Comparison of ENCODE assay signal across 2 cellular contexts in the genomic region with DNA sequence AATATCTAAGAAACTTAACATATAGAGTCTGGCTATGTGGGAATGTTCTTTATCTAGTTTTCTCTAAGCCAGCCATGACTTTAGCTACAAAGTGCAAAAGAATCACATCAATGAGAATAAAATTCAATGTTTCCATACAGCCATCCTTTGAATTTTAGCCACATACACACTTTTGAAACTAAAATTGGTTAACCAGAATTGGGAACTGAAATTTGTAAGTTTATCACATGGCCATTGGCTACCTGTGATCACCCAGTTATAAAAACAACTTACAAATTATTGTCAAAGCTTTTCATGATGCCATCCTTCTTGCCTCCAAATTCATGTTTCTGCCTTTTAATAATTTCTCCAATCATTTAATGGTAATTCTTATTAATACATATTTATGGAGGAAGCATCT.
TF ChIP-seq lines count a peak whose summit lies in the region.

No MANE protein-coding gene starts in this region.

TF ChIP-seq in GM12891, 5 proteins besides CTCF, POLR2A, EP300 and RAD21 (continued from another document):
- no peak for TF ChIP-seq PAX5 (IDR thresholded peaks at IDR 0.05; ENCODE audit: insufficient read depth, low read length, severe bottlenecking)
- TF ChIP-seq POU2F2 (IDR thresholded peaks at IDR 0.05; ENCODE audit: low read depth, low read length), result no peak
- peak; percentile 55 for TF ChIP-seq SPI1 (IDR thresholded peaks at IDR 0.05; ENCODE audit: low read depth, low read length)
TF ChIP-seq in GM12891: peak in this region for 1.

TF ChIP-seq in GM12878, 131 proteins besides CTCF, POLR2A, EP300 and RAD21 (continued from another document):
- peak; percentile 53; the same call in 1 of the 2 replicates for TF ChIP-seq SPI1 (IDR thresholded peaks at IDR 0.05; ENCODE audit: borderline replicate concordance, insufficient read depth, low read depth, low read length)
- TF ChIP-seq ZNF622 (IDR thresholded peaks at IDR 0.05), result no peak
- TF ChIP-seq NFIC (IDR thresholded peaks at IDR 0.05; ENCODE audit: low read depth, low read length), result peak; percentile 37; the same call in 1 of the 2 replicates
